ENCODE assay signal across 1 cellular context in genomic region chr1:152461544-152461943, GRCh38.
TF ChIP-seq lines count a peak whose summit lies in the region.

No MANE protein-coding gene starts in this region.

TF ChIP-seq in K562, 482 proteins besides CTCF, POLR2A, EP300 and RAD21 (continued from another document):
- TF ChIP-seq PKNOX1 (IDR thresholded peaks at IDR 0.05) (no peak), ASH1L (IDR thresholded peaks at IDR 0.05; ENCODE audit: borderline replicate concordance, low read depth, partially characterized antibody) (no peak), ZNF785 (CRISPR knock-in tag; IDR thresholded peaks at IDR 0.05) (no peak), THRAP3 (IDR thresholded peaks at IDR 0.05; ENCODE audit: borderline replicate concordance) (no peak), POLR2B (IDR thresholded peaks at IDR 0.05; ENCODE audit: low read depth, partially characterized antibody) (no peak), E2F4 (CRISPR knock-in tag; IDR thresholded peaks at IDR 0.05; ENCODE audit: low read depth) (no peak), ZNF445 (CRISPR knock-in tag; IDR thresholded peaks at IDR 0.05; ENCODE audit: low read depth) (no peak), CEBPG (CRISPR knock-in tag; IDR thresholded peaks at IDR 0.05) (no peak), CEBPG (tag; conservative IDR thresholded peaks at IDR 0.05 in 1 of 2, IDR thresholded peaks at IDR 0.05 in 1 of 2) (peak in 1 of 2 experiments; percentile 57; a peak in 1 of 4 replicates), ZFP36 (IDR thresholded peaks at IDR 0.05; ENCODE audit: low read depth, low read length, partially characterized antibody) (no peak), CEBPB (tag; IDR thresholded peaks at IDR 0.05) (peak; percentile 68; the same call in 1 of the 2 replicates), AFF4 (CRISPR knock-in tag; IDR thresholded peaks at IDR 0.05) (no peak), ARID3A (IDR thresholded peaks at IDR 0.05; ENCODE audit: borderline replicate concordance, low read depth, low read length) (0 out of 2 replicates have a peak, but pooled peaks have one; percentile 57), MBD1 (CRISPR knock-in tag; IDR thresholded peaks at IDR 0.05) (no peak), PATZ1 (CRISPR knock-in tag; IDR thresholded peaks at IDR 0.05; ENCODE audit: borderline replicate concordance) (no peak), POLR3G (IDR thresholded peaks at IDR 0.05; ENCODE audit: extremely low read depth, insufficient read length, insufficient replicate concordance) (no peak), ZZZ3 (IDR thresholded peaks at IDR 0.05) (no peak), RHOXF2B (CRISPR knock-in tag; conservative IDR thresholded peaks at IDR 0.05) (no peak), YY1 (IDR thresholded peaks at IDR 0.05; ENCODE audit: borderline replicate concordance in 1 of 3, control insufficient read depth in 1 of 3, extremely low read depth in 1 of 3, insufficient read depth in 3 of 3, insufficient read length in 1 of 3, insufficient replicate concordance in 2 of 3, low read depth in 1 of 3, low read length in 2 of 3) (no peak), CSDE1 (IDR thresholded peaks at IDR 0.05) (no peak), NR2F6 (CRISPR knock-in tag; IDR thresholded peaks at IDR 0.05) (no peak), ZNF583 (CRISPR knock-in tag; IDR thresholded peaks at IDR 0.05) (no peak), RFX5 (IDR thresholded peaks at IDR 0.05; ENCODE audit: low read depth, low read length) (0 out of 2 replicates have a peak, but pooled peaks have one; percentile 25), GTF3C2 (IDR thresholded peaks at IDR 0.05; ENCODE audit: borderline replicate concordance, extremely low read depth, insufficient read length) (no peak), HDAC3 (IDR thresholded peaks at IDR 0.05; ENCODE audit: borderline replicate concordance, partially characterized antibody) (no peak), NCOA4 (IDR thresholded peaks at IDR 0.05; ENCODE audit: partially characterized antibody) (no peak), ZNF586 (CRISPR knock-in tag; conservative IDR thresholded peaks at IDR 0.05) (no peak), PCBP2 (IDR thresholded peaks at IDR 0.05; ENCODE audit: low read depth, low read length, poor library complexity, severe bottlenecking) (no peak), ZNF217 (CRISPR knock-in tag; IDR thresholded peaks at IDR 0.05) (no peak), RFX1 (IDR thresholded peaks at IDR 0.05) (peak; percentile 57), NCOR1 (IDR thresholded peaks at IDR 0.05) (no peak), TARDBP (IDR thresholded peaks at IDR 0.05) (no peak), FUS (optimal IDR thresholded peaks at IDR 0.05; ENCODE audit: low read depth, low read length) (no peak)
